ENCODE assay signal across 1 cellular context in the genomic region with DNA sequence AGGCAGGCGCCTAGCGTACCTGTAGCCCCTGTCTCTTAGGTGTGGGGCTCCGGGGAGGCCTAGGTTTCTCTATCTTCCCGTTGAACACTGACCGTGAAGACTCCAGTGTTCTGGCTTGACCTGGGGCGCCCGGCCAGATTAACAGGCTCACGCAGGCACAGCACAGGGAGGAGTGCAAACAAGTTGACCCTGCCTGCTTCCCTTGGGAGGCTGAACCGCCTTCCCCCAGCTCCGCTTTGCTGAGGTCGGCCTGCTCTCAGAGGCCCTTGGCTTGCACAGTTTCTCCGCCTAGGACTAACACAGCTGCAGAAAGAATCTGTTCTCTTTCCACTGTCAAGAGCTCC.
TF ChIP-seq lines count a peak whose summit lies in the region.

No MANE protein-coding gene starts in this region.

TF ChIP-seq in endothelial cell of umbilical vein, 7 proteins besides CTCF, POLR2A, EP300 and RAD21:
- TF ChIP-seq GATA2 (IDR thresholded peaks at IDR 0.05; ENCODE audit: insufficient read depth, insufficient read length, low read depth, low read length) (peak; percentile 2), EZH2 (IDR thresholded peaks at IDR 0.05; ENCODE audit: borderline replicate concordance, low read depth, low read length, severe bottlenecking) (no peak)
TF ChIP-seq in endothelial cell of umbilical vein: peak in this region for 1.
